26 cellular contexts compared by ENCODE assay signal in the genomic region with DNA sequence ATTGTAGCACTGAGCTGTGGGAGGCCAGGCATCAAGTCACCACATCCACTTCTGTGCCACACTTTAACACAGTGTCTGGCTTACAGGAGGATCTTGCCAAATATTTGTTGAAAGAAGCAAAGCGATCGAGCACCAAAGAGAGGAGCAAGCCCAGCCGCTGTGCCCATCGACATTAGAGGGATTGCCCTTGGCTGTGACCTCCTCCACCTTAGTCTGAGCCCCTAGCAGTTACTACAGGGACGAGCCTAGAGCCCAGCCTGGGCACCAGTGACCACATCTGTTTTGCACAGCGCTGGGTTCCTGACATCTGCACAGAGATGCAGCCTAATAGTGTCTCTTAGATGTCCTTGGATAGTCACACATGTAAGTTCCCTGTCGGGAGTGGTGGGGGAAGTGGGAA. TPM values are rescaled to one million over a fixed set of nuclear protein-coding genes. Genes with fewer than 3 reads are reported as not detected.
"Had no signal": no experiment of that assay in that cellular context is flagged by ENCODE, and none has a peak within 500 bp of the region (broad histone marks: within the 10 kb centered on the region; RNA-seq: fewer than 3 reads in every experiment).

No MANE protein-coding gene starts in this region.

- DNase-seq: activated CD4-positive, alpha-beta memory T cell treated with anti-CD3 and anti-CD28 coated beads for 36 hours; activated CD4-positive, alpha-beta T cell treated with anti-CD3 and anti-CD28 coated beads, Interleukin-2, amount 10 ng/mL, durations not matched to agents 7 days and 5 days; activated CD4-positive, CD25-positive, alpha-beta regulatory T cell; activated CD8-positive, alpha-beta memory T cell treated with anti-CD3 and anti-CD28 coated beads for 24 hours; activated effector memory CD4-positive, alpha-beta T cell treated with anti-CD3 and anti-CD28 coated beads, Interleukin-2, amount 50 U/mL, for 16 hours; activated naive CD4-positive, alpha-beta T cell treated with anti-CD3 and anti-CD28 coated beads for 36 hours; activated T-cell treated with anti-CD3 and anti-CD28 coated beads, Interleukin-2, amount 50 U/mL, for 4 hours; amygdala; brain microvascular endothelial cell; Karpas-422; NCI-H1105 treated with DMSO at 0.1 percent for 48 hours; NCI-H1436 treated with DMSO at 0.1 percent for 48 hours; NCI-H187; NCI-H2081; NCI-H510A treated with DMSO at 0.1 percent for 48 hours; NCI-H69; NK-92 treated with Interleukin-12 subunit alpha and Interleukin-12 subunit beta, amount 100 ng/mL, for 24 hours; SIG-M5; T-cell; T-helper 2 cell; T1000 had no signal

- H3K27ac Mint-ChIP-seq: activated CD4-positive, alpha-beta memory T cell treated with anti-CD3 and anti-CD28 coated beads for 36 hours; activated CD4-positive, alpha-beta T cell treated with anti-CD3 and anti-CD28 coated beads, Interleukin-2, amount 10 ng/mL, durations not matched to agents 7 days and 5 days; activated naive CD4-positive, alpha-beta T cell treated with anti-CD3 and anti-CD28 coated beads for 36 hours; activated naive CD8-positive, alpha-beta T cell; T-cell had no signal

- H3K4me3 Mint-ChIP-seq: activated CD4-positive, alpha-beta memory T cell treated with anti-CD3 and anti-CD28 coated beads for 36 hours; activated CD4-positive, alpha-beta T cell treated with anti-CD3 and anti-CD28 coated beads, Interleukin-2, amount 10 ng/mL, durations not matched to agents 7 days and 5 days; activated naive CD4-positive, alpha-beta T cell treated with anti-CD3 and anti-CD28 coated beads for 36 hours; activated naive CD8-positive, alpha-beta T cell; activated T-cell treated with anti-CD3 and anti-CD28 coated beads, Interleukin-2, amount 50 U/mL, for 4 hours; T-cell had no signal

- H3K27me3 ChIP-seq: brain microvascular endothelial cell had no signal

- H3K36me3 Mint-ChIP-seq: activated CD4-positive, alpha-beta memory T cell treated with anti-CD3 and anti-CD28 coated beads for 36 hours; activated naive CD8-positive, alpha-beta T cell; T-cell had no signal

- ATAC-seq: activated T-cell treated with anti-CD3 and anti-CD28 coated beads, Interleukin-2, amount 50 U/mL, for 4 hours; T-cell had no signal

- H3K4me1 Mint-ChIP-seq: activated CD4-positive, alpha-beta T cell treated with anti-CD3 and anti-CD28 coated beads, Interleukin-2, amount 10 ng/mL, durations not matched to agents 7 days and 5 days; T-cell had no signal

- H3K36me3 ChIP-seq: brain microvascular endothelial cell, cardiac muscle cell had no signal

- H3K27me3 Mint-ChIP-seq: activated naive CD8-positive, alpha-beta T cell had no signal

- H3K27ac ChIP-seq: brain microvascular endothelial cell, cardiac muscle cell, SK-N-MC had no signal

- H3K9me3 Mint-ChIP-seq: activated CD4-positive, alpha-beta T cell treated with anti-CD3 and anti-CD28 coated beads, Interleukin-2, amount 10 ng/mL, durations not matched to agents 7 days and 5 days; activated T-cell treated with anti-CD3 and anti-CD28 coated beads, Interleukin-2, amount 50 U/mL, for 4 hours had no signal

- FAIRE-seq: RCC 7860, TTC549 had no signal

- H3K4me3 ChIP-seq: cardiac muscle cell, SK-N-MC had no signal

RNA-seq across cellular contexts. Expression of a gene that starts 17.7 kb away (rescaled TPM):
- total RNA-seq: activated CD4-positive, alpha-beta memory T cell treated with anti-CD3 and anti-CD28 coated beads for 36 hours; activated CD4-positive, alpha-beta T cell treated with anti-CD3 and anti-CD28 coated beads, Interleukin-2, amount 10 ng/mL, durations not matched to agents 7 days and 5 days; activated naive CD4-positive, alpha-beta T cell treated with anti-CD3 and anti-CD28 coated beads for 36 hours had no signal
